ENCODE assay signal across 25 cellular contexts in the genomic region with DNA sequence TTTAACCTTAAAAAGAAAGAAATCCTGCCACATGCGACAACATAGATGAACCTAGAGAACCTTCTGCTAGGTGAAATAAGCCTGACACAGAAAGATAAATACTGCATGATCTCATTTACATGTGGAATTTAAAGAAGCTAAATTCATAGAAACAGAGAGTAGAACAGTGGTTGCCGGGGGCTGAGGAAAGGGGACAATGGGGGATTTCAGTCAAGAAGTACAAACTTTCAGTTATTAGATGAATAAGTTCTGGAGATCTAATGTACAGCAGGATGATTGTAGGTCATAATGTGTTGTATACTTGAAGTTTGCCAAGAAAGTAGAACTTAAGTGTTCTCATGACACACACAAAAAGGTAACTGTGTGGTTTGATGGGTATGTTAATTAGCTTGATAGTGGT.
"Had no signal": no experiment of that assay in that cellular context is flagged by ENCODE, and none has a peak within 500 bp of the region (broad histone marks: within the 10 kb centered on the region; RNA-seq: fewer than 3 reads in every experiment).

No MANE protein-coding gene starts in this region.

- ATAC-seq: activated CD4-positive, alpha-beta T cell treated with anti-CD3 and anti-CD28 coated beads for 36 hours; activated CD4-positive, CD25-positive, alpha-beta regulatory T cell treated with anti-CD3 and anti-CD28 coated beads, Interleukin-2, amount 50 U/mL, for 24 hours; activated CD8-positive, alpha-beta T cell treated with anti-CD3 and anti-CD28 coated beads, Interleukin-2, amount 10 ng/mL, durations not matched to agents 7 days and 5 days; WTC11 had no signal

- H3K9me3 Mint-ChIP-seq: activated CD4-positive, alpha-beta T cell treated with anti-CD3 and anti-CD28 coated beads, Interleukin-2, amount 10 ng/mL, durations not matched to agents 7 days and 5 days; activated naive CD4-positive, alpha-beta T cell treated with anti-CD3 and anti-CD28 coated beads, Interleukin-2, amount 50 U/mL, for 24 hours; activated naive CD8-positive, alpha-beta T cell treated with anti-CD3 and anti-CD28 coated beads, Interleukin-2, amount 10 ng/mL, durations not matched to agents 7 days and 5 days; activated T-helper 2 cell treated with anti-CD3 and anti-CD28 coated beads, Interferon-gamma antibody, Interleukin-2, Interleukin-4, amounts not matched to agents 10 μg/mL and 5 μg/mL and 100 μg/mL, durations not matched to agents 14 hours and 24 hours and 36 hours; T-helper 1 cell treated with Interleukin-12 subunit alpha and Interleukin-12 subunit beta and Interleukin-4 antibody, amounts not matched to agents 30 μg/mL and 1 μg/mL, for 36 hours; T-helper 2 cell treated with Interferon-gamma antibody and Interleukin-4, amounts not matched to agents 5 μg/mL and 100 μg/mL, for 36 hours had no signal

- H3K36me3 Mint-ChIP-seq: activated naive CD4-positive, alpha-beta T cell treated with anti-CD3 and anti-CD28 coated beads, Interleukin-2, amount 50 U/mL, for 24 hours; activated naive CD8-positive, alpha-beta T cell treated with anti-CD3 and anti-CD28 coated beads, Interleukin-2, amount 10 ng/mL, durations not matched to agents 7 days and 5 days; WTC11 had no signal

- H3K4me1 Mint-ChIP-seq: activated CD4-positive, alpha-beta T cell treated with anti-CD3 and anti-CD28 coated beads for 36 hours; activated CD4-positive, alpha-beta T cell treated with anti-CD3 and anti-CD28 coated beads, Interleukin-2, amount 10 ng/mL, durations not matched to agents 7 days and 5 days; activated naive CD4-positive, alpha-beta T cell treated with anti-CD3 and anti-CD28 coated beads, Interleukin-2, amount 50 U/mL, for 24 hours; activated naive CD8-positive, alpha-beta T cell treated with anti-CD3 and anti-CD28 coated beads, Interleukin-2, amount 10 ng/mL, durations not matched to agents 7 days and 5 days; WTC11 had no signal

- H3K4me3 Mint-ChIP-seq: activated CD4-positive, alpha-beta T cell treated with anti-CD3 and anti-CD28 coated beads for 36 hours; activated CD4-positive, alpha-beta T cell treated with anti-CD3 and anti-CD28 coated beads, Interleukin-2, amount 10 ng/mL, durations not matched to agents 7 days and 5 days; activated CD8-positive, alpha-beta T cell treated with anti-CD3 and anti-CD28 coated beads, Interleukin-2, amount 10 ng/mL, durations not matched to agents 7 days and 5 days; activated naive CD4-positive, alpha-beta T cell treated with anti-CD3 and anti-CD28 coated beads, Interleukin-2, amount 50 U/mL, for 24 hours; activated naive CD8-positive, alpha-beta T cell treated with anti-CD3 and anti-CD28 coated beads, Interleukin-2, amount 10 ng/mL, durations not matched to agents 7 days and 5 days; activated T-cell treated with anti-CD3 and anti-CD28 coated beads, Interleukin-2, amount 50 U/mL, for 24 hours; T-helper 1 cell treated with Interleukin-12 subunit alpha and Interleukin-12 subunit beta and Interleukin-4 antibody, amounts not matched to agents 30 μg/mL and 1 μg/mL, for 36 hours; T-helper 2 cell treated with Interferon-gamma antibody and Interleukin-4, amounts not matched to agents 5 μg/mL and 100 μg/mL, for 36 hours; WTC11 had no signal

- DNase-seq: activated CD4-positive, alpha-beta T cell treated with anti-CD3 and anti-CD28 coated beads for 36 hours; activated CD4-positive, alpha-beta T cell treated with anti-CD3 and anti-CD28 coated beads, Interleukin-2, amount 10 ng/mL, durations not matched to agents 7 days and 5 days; activated CD4-positive, alpha-beta T cell treated with anti-CD3 and anti-CD28 coated beads, Interleukin-2, amount 50 U/mL, for 48 hours; activated CD8-positive, alpha-beta T cell treated with anti-CD3 and anti-CD28 coated beads, Interleukin-2, amount 10 ng/mL, durations not matched to agents 7 days and 5 days; activated gamma-delta T cell; activated naive CD4-positive, alpha-beta T cell treated with Interleukin-2 at 50 U/mL for 16 hours; activated naive CD8-positive, alpha-beta T cell treated with anti-CD3 and anti-CD28 coated beads, Interleukin-2, amount 10 ng/mL, durations not matched to agents 7 days and 5 days; activated T-cell treated with anti-CD3 and anti-CD28 coated beads, Interleukin-2, amount 50 U/mL, for 24 hours; amygdala; NCI-H1105; NCI-H1417 treated with DMSO at 0.1 percent for 48 hours; NCI-H187 treated with DMSO at 0.1 percent for 48 hours; NCI-H2081; NCI-H226; NCI-H524 treated with DMSO at 0.1 percent for 48 hours; Peyer's patch; RPMI8226; SHP77 treated with DMSO at 0.1 percent for 48 hours; SK-N-SH had no signal

- H3K27ac Mint-ChIP-seq: activated CD4-positive, alpha-beta T cell treated with anti-CD3 and anti-CD28 coated beads for 36 hours; activated CD4-positive, alpha-beta T cell treated with anti-CD3 and anti-CD28 coated beads, Interleukin-2, amount 10 ng/mL, durations not matched to agents 7 days and 5 days; activated CD8-positive, alpha-beta T cell treated with anti-CD3 and anti-CD28 coated beads, Interleukin-2, amount 10 ng/mL, durations not matched to agents 7 days and 5 days; activated naive CD4-positive, alpha-beta T cell treated with anti-CD3 and anti-CD28 coated beads, Interleukin-2, amount 50 U/mL, for 24 hours; activated naive CD8-positive, alpha-beta T cell treated with anti-CD3 and anti-CD28 coated beads, Interleukin-2, amount 10 ng/mL, durations not matched to agents 7 days and 5 days; activated T-cell treated with anti-CD3 and anti-CD28 coated beads, Interleukin-2, amount 50 U/mL, for 24 hours; activated T-helper 2 cell treated with anti-CD3 and anti-CD28 coated beads, Interferon-gamma antibody, Interleukin-2, Interleukin-4, amounts not matched to agents 10 μg/mL and 5 μg/mL and 100 μg/mL, durations not matched to agents 14 hours and 24 hours and 36 hours; T-helper 1 cell treated with Interleukin-12 subunit alpha and Interleukin-12 subunit beta and Interleukin-4 antibody, amounts not matched to agents 30 μg/mL and 1 μg/mL, for 36 hours; T-helper 2 cell treated with Interferon-gamma antibody and Interleukin-4, amounts not matched to agents 5 μg/mL and 100 μg/mL, for 36 hours; WTC11 had no signal
